In genomic region chr18:58176915-58177717, GRCh38 we compare ENCODE assay signal across 12 cellular contexts.
A peak's percentile ranks its signal among the peaks of the same experiment; 100 is the strongest.
DNase-seq lines count a peak whose midpoint lies in the region; ATAC-seq and TF ChIP-seq lines count a peak whose summit lies in the region.
"Had no signal": no experiment of that assay in that cellular context is flagged by ENCODE, and none has a peak within 500 bp of the region (broad histone marks: within the 10 kb centered on the region; RNA-seq: fewer than 3 reads in every experiment).

No MANE protein-coding gene starts in this region.

- H3K9me3 ChIP-seq in RWPE2 (ENCODE audit: severe bottlenecking): no peaks in the 10 kb centered on the region
- H3K9me3 ChIP-seq in T-helper 17 cell (ENCODE audit: control insufficient read depth, low read length, poor library complexity, severe bottlenecking): no peaks in the 10 kb centered on the region
- H3K9me3 ChIP-seq: right lobe of liver, tibial nerve had no signal

- H3K27ac ChIP-seq in RWPE2 (ENCODE audit: poor library complexity, severe bottlenecking): peak overlapping the region; percentile 52
- H3K27ac ChIP-seq: right lobe of liver, SK-N-MC, tibial nerve had no signal

- no peak overlapping the region for H3K27ac Mint-ChIP-seq in T-helper 17 cell

- H3K4me3 Mint-ChIP-seq in T-helper 17 cell: no peak overlapping the region
- H3K4me3 Mint-ChIP-seq: activated T-cell treated with anti-CD3 and anti-CD28 coated beads, Interleukin-2, amount 50 U/mL, for 4 hours had no signal

- peaks cover 42% of the 10 kb centered on the region for H3K27me3 Mint-ChIP-seq in T-helper 17 cell

- H3K4me1 Mint-ChIP-seq in T-helper 17 cell: no peaks in the 10 kb centered on the region

- no peaks in the 10 kb centered on the region for H3K36me3 Mint-ChIP-seq in T-helper 17 cell (ENCODE audit: low read depth)

- ATAC-seq in RWPE2 (ENCODE audit: low read depth) (peak; percentile 89), T-helper 17 cell (no peak), GM18505 (IDR thresholded peaks at IDR 0.05; ENCODE audit: unreplicated experiment) (no peak), GM19467 (IDR thresholded peaks at IDR 0.05; ENCODE audit: unreplicated experiment) (no peak)
- ATAC-seq: activated T-cell treated with anti-CD3 and anti-CD28 coated beads, Interleukin-2, amount 50 U/mL, for 4 hours had no signal

- H3K36me3 ChIP-seq in RWPE2 (ENCODE audit: low read depth): no peaks in the 10 kb centered on the region
- H3K36me3 ChIP-seq: right lobe of liver, tibial nerve had no signal

- no peak for TF ChIP-seq CTCF in RWPE2 (IDR thresholded peaks at IDR 0.05; ENCODE audit: poor library complexity, severe bottlenecking)
- TF ChIP-seq CTCF in fibroblast of villous mesenchyme (IDR thresholded peaks at IDR 0.05; ENCODE audit: insufficient read depth, low read depth, low read length): no peak

- no peak for TF ChIP-seq POLR2A in GM18505 (IDR thresholded peaks at IDR 0.05; ENCODE audit: borderline replicate concordance, extremely low read depth, insufficient read depth, insufficient read length)

- no peaks in the 10 kb centered on the region for H3K27me3 ChIP-seq in RWPE2 (ENCODE audit: insufficient read depth, poor library complexity, severe bottlenecking)
- H3K27me3 ChIP-seq: right lobe of liver, tibial nerve had no signal

- H3K4me3 ChIP-seq in RWPE2 (ENCODE audit: severe bottlenecking) (no peak overlapping the region), fibroblast of villous mesenchyme (ENCODE audit: low read depth, low read length) (no peak overlapping the region)
- H3K4me3 ChIP-seq: right lobe of liver, SK-N-MC, tibial nerve had no signal

- H3K4me1 ChIP-seq in RWPE2 (ENCODE audit: insufficient read depth, poor library complexity, severe bottlenecking): peaks cover 13% of the 10 kb centered on the region

- DNase-seq in EH (ENCODE audit: low read depth) (peak; percentile 94), RWPE2 (ENCODE audit: low spot score) (no peak), fibroblast of villous mesenchyme (ENCODE audit: low read depth) (peak; percentile 85), renal cortical epithelial cell (ENCODE audit: low read depth) (peak; percentile 96), T-helper 17 cell (no peak), C1 segment of cervical spinal cord (lab: John Stamatoyannopoulos, UW) (no peak)
- DNase-seq: activated T-cell treated with anti-CD3 and anti-CD28 coated beads, Interleukin-2, amount 50 U/mL, for 4 hours; right lobe of liver had no signal

Comparison
In these comparisons a context has a peak if more than half of its experiments do, and no peak if none do; other contexts are left out.
1. DNase-seq: peak in EH (single experiment), fibroblast of villous mesenchyme (single experiment) and renal cortical epithelial cell (single experiment); none in RWPE2 (single experiment), T-helper 17 cell (0 of 3) and C1 segment of cervical spinal cord (0 of 14).